In genomic region chr11:2355000-2355644, GRCh38 we compare ENCODE assay signal across 24 cellular contexts. TPM values are rescaled to one million over a fixed set of nuclear protein-coding genes. Genes with fewer than 3 reads are reported as not detected.
DNase-seq lines count a peak whose midpoint lies in the region; ATAC-seq, FAIRE-seq and TF ChIP-seq lines count a peak whose summit lies in the region.
"Had no signal": no experiment of that assay in that cellular context is flagged by ENCODE, and none has a peak within 500 bp of the region (broad histone marks: within the 10 kb centered on the region; RNA-seq: fewer than 3 reads in every experiment).

No MANE protein-coding gene starts in this region.

- H3K36me3 ChIP-seq in bronchial epithelial cell (ENCODE audit: control insufficient read depth, insufficient read depth, low read length) (no peaks in the 10 kb centered on the region), mesenchymal stem cell (ENCODE audit: control insufficient read depth in 1 of 2, insufficient read depth in 2 of 2, low read depth in 1 of 2, low read length in 2 of 2) (no peaks in the 10 kb centered on the region)
- H3K36me3 ChIP-seq: left lung had no signal

- H2BK120ac ChIP-seq in mesenchymal stem cell (ENCODE audit: low read depth, low read length) = no peak overlapping the region

- H2BK5ac ChIP-seq in mesenchymal stem cell (ENCODE audit: low read depth, low read length, poor library complexity, severe bottlenecking) = no peak overlapping the region

- peaks cover 6% of the 10 kb centered on the region for H3K27me3 ChIP-seq in AG04450 (ENCODE audit: control insufficient read depth, insufficient read depth, low read length)
- H3K27me3 ChIP-seq in bronchial epithelial cell (ENCODE audit: control insufficient read depth, insufficient read depth, low read length) = no peaks in the 10 kb centered on the region
- H3K27me3 ChIP-seq in mesenchymal stem cell (ENCODE audit: control insufficient read depth in 1 of 2, insufficient read depth in 1 of 2, low read length in 2 of 2) = peaks cover 0 to 11% of the 10 kb centered on the region in 2 experiments
- H3K27me3 ChIP-seq: left lung had no signal

- H3K4ac ChIP-seq in mesenchymal stem cell (ENCODE audit: low read depth in 1 of 2, low read length in 2 of 2) = no peak overlapping the region

- FAIRE-seq in HTR-8/SVneo (lab: Jason Lieb, UNC) (no peak), bronchial epithelial cell (lab: Jason Lieb, UNC) (no peak)
- FAIRE-seq: astrocyte, frontal cortex, GM19239 had no signal

- H3K9me3 Mint-ChIP-seq in activated T-cell treated with anti-CD3 and anti-CD28 coated beads, Interleukin-2, amount 50 U/mL, for 4 hours = no peaks in the 10 kb centered on the region
- H3K9me3 Mint-ChIP-seq: activated CD4-positive, alpha-beta T cell treated with anti-CD3 and anti-CD28 coated beads, Interleukin-2, amount 10 ng/mL, durations not matched to agents 7 days and 5 days; stimulated activated memory B cell treated with anti-CD40 and anti-IgM and Interleukin-4, amounts not matched to agents 10 μg/mL and 1 μg/mL and 100 μg/mL, for 72 hours had no signal

- DNase-seq in AG04450 (ENCODE audit: low read depth, low spot score) (no peak), HTR-8/SVneo (ENCODE audit: insufficient read length, low spot score) (peak; percentile 48), bronchial epithelial cell (ENCODE audit: low read depth) (peak; percentile 43), mesenchymal stem cell (peak; percentile 77), NCI-H69 (lab: John Stamatoyannopoulos, UW) (no peak), NAMALWA (ENCODE audit: low spot score) (no peak), NCI-H2029 treated with DMSO at 0.1 percent for 48 hours (lab: John Stamatoyannopoulos, UW) (no peak)
- no peak for DNase-seq in activated T-cell treated with anti-CD3 and anti-CD28 coated beads, Interleukin-2, amount 50 U/mL, for 4 hours
- DNase-seq: activated CD4-positive, alpha-beta T cell treated with anti-CD3 and anti-CD28 coated beads, Interleukin-2, amount 10 ng/mL, durations not matched to agents 7 days and 5 days; activated CD8-positive, alpha-beta memory T cell treated with anti-CD3 and anti-CD28 coated beads, Interleukin-2, amount 50 U/mL, for 4 hours; C1 segment of cervical spinal cord; hippocampal formation; KBM-7; left lung; naive thymus-derived CD4-positive, alpha-beta T cell; NCI-H2171; NCI-H526 had no signal

- 76% methylated on average over 6 of the region's 7 CpGs for WGBS in mesenchymal stem cell

- H3K4me3 Mint-ChIP-seq in activated T-cell treated with anti-CD3 and anti-CD28 coated beads, Interleukin-2, amount 50 U/mL, for 4 hours = no peak overlapping the region
- H3K4me3 Mint-ChIP-seq: activated CD4-positive, alpha-beta T cell treated with anti-CD3 and anti-CD28 coated beads, Interleukin-2, amount 10 ng/mL, durations not matched to agents 7 days and 5 days; activated naive CD8-positive, alpha-beta T cell; mesothelial cell of epicardium; naive thymus-derived CD4-positive, alpha-beta T cell; stimulated activated memory B cell treated with anti-CD40 and anti-IgM and Interleukin-4, amounts not matched to agents 10 μg/mL and 1 μg/mL and 100 μg/mL, for 72 hours had no signal

- H2BK15ac ChIP-seq in mesenchymal stem cell (ENCODE audit: low read depth, poor library complexity, severe bottlenecking) = no peak overlapping the region

- H2AFZ ChIP-seq in mesenchymal stem cell (ENCODE audit: low read depth, low read length) = peak overlapping the region; percentile 43

- H3K4me3 ChIP-seq in AG04450 (ENCODE audit: low read depth, low read length) = no peak overlapping the region
- no peak overlapping the region for H3K4me3 ChIP-seq in bronchial epithelial cell (ENCODE audit: low read depth, low read length)
- no peak overlapping the region for H3K4me3 ChIP-seq in mesenchymal stem cell (ENCODE audit: insufficient read depth in 1 of 2, low read depth in 1 of 2, low read length in 2 of 2)
- H3K4me3 ChIP-seq: left lung had no signal

- no peaks in the 10 kb centered on the region for H3K4me1 Mint-ChIP-seq in activated T-cell treated with anti-CD3 and anti-CD28 coated beads, Interleukin-2, amount 50 U/mL, for 4 hours (ENCODE audit: low read depth)
- H3K4me1 Mint-ChIP-seq: activated CD4-positive, alpha-beta T cell treated with anti-CD3 and anti-CD28 coated beads, Interleukin-2, amount 10 ng/mL, durations not matched to agents 7 days and 5 days; mesothelial cell of epicardium; naive thymus-derived CD4-positive, alpha-beta T cell had no signal

- H3K36me3 Mint-ChIP-seq in activated T-cell treated with anti-CD3 and anti-CD28 coated beads, Interleukin-2, amount 50 U/mL, for 4 hours (ENCODE audit: insufficient read depth) = no peaks in the 10 kb centered on the region
- H3K36me3 Mint-ChIP-seq: mesothelial cell of epicardium; stimulated activated memory B cell treated with anti-CD40 and anti-IgM and Interleukin-4, amounts not matched to agents 10 μg/mL and 1 μg/mL and 100 μg/mL, for 72 hours had no signal

- no peaks in the 10 kb centered on the region for H3K27me3 Mint-ChIP-seq in activated T-cell treated with anti-CD3 and anti-CD28 coated beads, Interleukin-2, amount 50 U/mL, for 4 hours (ENCODE audit: low read depth)
- H3K27me3 Mint-ChIP-seq: activated naive CD8-positive, alpha-beta T cell; stimulated activated memory B cell treated with anti-CD40 and anti-IgM and Interleukin-4, amounts not matched to agents 10 μg/mL and 1 μg/mL and 100 μg/mL, for 72 hours had no signal

- no peak overlapping the region for H3K18ac ChIP-seq in mesenchymal stem cell (ENCODE audit: low read depth in 1 of 2, low read length in 2 of 2)

- POLR2A ChIA-PET in AG04450 (lab: Yijun Ruan, JAX) = no interaction called here

- no peak overlapping the region for H3K9ac ChIP-seq in mesenchymal stem cell (ENCODE audit: low read length)

- H3K4me2 ChIP-seq in mesenchymal stem cell (ENCODE audit: low read length, poor library complexity, severe bottlenecking) = no peak overlapping the region

- H4K91ac ChIP-seq in mesenchymal stem cell (ENCODE audit: low read length) = no peak overlapping the region

- H3K4me1 ChIP-seq in mesenchymal stem cell (ENCODE audit: control insufficient read depth, insufficient read depth, low read depth, low read length) = peaks cover 2% of the 10 kb centered on the region
- H3K4me1 ChIP-seq: left lung had no signal

- no peak overlapping the region for H2AK5ac ChIP-seq in mesenchymal stem cell (ENCODE audit: low read length, severe bottlenecking)

- H3K14ac ChIP-seq in mesenchymal stem cell (ENCODE audit: low read length in 2 of 2) = no peak overlapping the region

- CTCF ChIA-PET in AG04450 (lab: Charles Lee) = no interaction called here

- no peak for ATAC-seq in activated T-cell treated with anti-CD3 and anti-CD28 coated beads, Interleukin-2, amount 50 U/mL, for 4 hours
- ATAC-seq: left lung; naive thymus-derived CD4-positive, alpha-beta T cell; stimulated activated memory B cell treated with anti-CD40 and anti-IgM and Interleukin-4, amounts not matched to agents 10 μg/mL and 1 μg/mL and 100 μg/mL, for 72 hours had no signal

- H3K79me1 ChIP-seq in mesenchymal stem cell (replicated peaks; ENCODE audit: low read length, poor library complexity, severe bottlenecking) = no peaks in the 10 kb centered on the region

- H2BK12ac ChIP-seq in mesenchymal stem cell (ENCODE audit: low read length in 2 of 2) = no peak overlapping the region

- TF ChIP-seq CTCF in AG04450 (IDR thresholded peaks at IDR 0.05; ENCODE audit: low read depth, low read length) (no peak), bronchial epithelial cell (IDR thresholded peaks at IDR 0.05; ENCODE audit: insufficient read depth, low read length, severe bottlenecking) (no peak)

- H3K23ac ChIP-seq in mesenchymal stem cell (ENCODE audit: low read length in 2 of 2) = no peak overlapping the region

- H3K9me3 ChIP-seq in AG04450 (ENCODE audit: control insufficient read depth, insufficient read depth, low read length) (no peaks in the 10 kb centered on the region; the same call in 1 of the 2 replicates), mesenchymal stem cell (ENCODE audit: control insufficient read depth, low read length) (peaks cover 42% of the 10 kb centered on the region)
- H3K9me3 ChIP-seq: left lung had no signal

- H3K27ac ChIP-seq in AG04450 (ENCODE audit: low read depth, low read length) (peak overlapping the region; percentile 39), mesenchymal stem cell (ENCODE audit: low read length, poor library complexity, severe bottlenecking) (no peak overlapping the region)
- H3K27ac ChIP-seq: left lung, RWPE1 had no signal

- no peak overlapping the region for H4K8ac ChIP-seq in mesenchymal stem cell (ENCODE audit: low read length)

RNA-seq across cellular contexts. Expression of gene CD81, which starts 22.0 kb away (rescaled TPM):
- 260 and 359 TPM in 2 replicates for polyA plus RNA-seq in AG04450 (2011; rRNA removed)
- 392 and 552 TPM in 2 replicates for polyA minus RNA-seq in AG04450 (2011; rRNA and poly(A)+ RNA removed)
- total RNA-seq in bronchial epithelial cell = 133 and 219 TPM in 2 replicates
- 422 TPM for polyA plus RNA-seq in mesenchymal stem cell (2013, experiment 1 of 2)
- polyA plus RNA-seq in mesenchymal stem cell (2013, experiment 2 of 2) = 433 TPM
- 100 to 1,000 TPM; 205 to 227 (median 209) TPM for total RNA-seq in activated T-cell treated with anti-CD3 and anti-CD28 coated beads, Interleukin-2, amount 50 U/mL, for 4 hours

RNA-seq across cellular contexts. Expression of gene TSSC4, which starts 45.4 kb away (rescaled TPM):
- polyA plus RNA-seq in AG04450 (2011; rRNA removed) = 13.3 and 19.2 TPM in 2 replicates
- 10.3 and 15.1 TPM in 2 replicates for polyA minus RNA-seq in AG04450 (2011; rRNA and poly(A)+ RNA removed)
- total RNA-seq in bronchial epithelial cell = 80.8 and 86.3 TPM in 2 replicates
- polyA plus RNA-seq in mesenchymal stem cell (2013, experiment 1 of 2) = 69.3 TPM
- 73.7 TPM for polyA plus RNA-seq in mesenchymal stem cell (2013, experiment 2 of 2)
- total RNA-seq in activated T-cell treated with anti-CD3 and anti-CD28 coated beads, Interleukin-2, amount 50 U/mL, for 4 hours = 100 to 1,000 TPM; 119 to 127 (median 122) TPM

RNA-seq across cellular contexts. Expression of gene TSPAN32, which starts 53.3 kb away (rescaled TPM):
- polyA plus RNA-seq in AG04450 (2011; rRNA removed) = 0.10 and 0.14 TPM in 2 replicates
- 0.52 TPM in 1 of 2 replicates, not detected in the other for polyA minus RNA-seq in AG04450 (2011; rRNA and poly(A)+ RNA removed)
- total RNA-seq in bronchial epithelial cell = not detected in 2 replicates
- polyA plus RNA-seq in mesenchymal stem cell (2013, experiment 1 of 2) = 0.15 TPM
- 0.08 TPM for polyA plus RNA-seq in mesenchymal stem cell (2013, experiment 2 of 2)
- 1 to 10 TPM; 2.9 to 4.6 (median 4.3) TPM for total RNA-seq in activated T-cell treated with anti-CD3 and anti-CD28 coated beads, Interleukin-2, amount 50 U/mL, for 4 hours
- total RNA-seq: astrocyte had no signal

RNA-seq across cellular contexts. Expression of gene C11orf21, which starts 53.4 kb away (rescaled TPM):
- polyA plus RNA-seq in AG04450 (2011; rRNA removed) = not detected in 2 replicates
- not detected in 2 replicates for polyA minus RNA-seq in AG04450 (2011; rRNA and poly(A)+ RNA removed)
- not detected in 2 replicates for total RNA-seq in bronchial epithelial cell
- not detected for polyA plus RNA-seq in mesenchymal stem cell (2013, experiment 1 of 2)
- not detected for polyA plus RNA-seq in mesenchymal stem cell (2013, experiment 2 of 2)
- total RNA-seq in activated T-cell treated with anti-CD3 and anti-CD28 coated beads, Interleukin-2, amount 50 U/mL, for 4 hours = 1 to 10 TPM; 1.3 to 2.9 (median 1.8) TPM
- total RNA-seq: astrocyte had no signal

Comparison
In these comparisons a context has a peak if more than half of its experiments do, and no peak if none do; other contexts are left out.
1. DNase-seq: peak in HTR-8/SVneo (single experiment), bronchial epithelial cell (single experiment) and mesenchymal stem cell (single experiment); none in AG04450 (single experiment), NCI-H69 (single experiment), NAMALWA (single experiment), NCI-H2029 treated with DMSO at 0.1 percent for 48 hours (single experiment) and activated T-cell treated with anti-CD3 and anti-CD28 coated beads, Interleukin-2, amount 50 U/mL, for 4 hours (single experiment).